12 cellular contexts compared by ENCODE assay signal in genomic region chr7:135391514-135391913, GRCh38.
"Had no signal": no experiment of that assay in that cellular context is flagged by ENCODE, and none has a peak within 500 bp of the region (broad histone marks: within the 10 kb centered on the region; RNA-seq: fewer than 3 reads in every experiment).

No MANE protein-coding gene starts in this region.

- H3K27ac Mint-ChIP-seq: IgD-negative memory B cell had no signal

- H3K9me3 Mint-ChIP-seq: IgD-negative memory B cell had no signal

- DNase-seq: KBM-7, NCI-H1092, NCI-H187, NCI-H226, NCI-H446, NCI-H510A, NCI-H524 treated with DMSO at 0.1 percent for 48 hours, Right ventricle myocardium superior, SIG-M5 had no signal

- H3K9me3 ChIP-seq: SJSA1 had no signal

- H3K27me3 Mint-ChIP-seq: IgD-negative memory B cell had no signal

- H3K4me3 Mint-ChIP-seq: IgD-negative memory B cell had no signal

- H3K4me3 ChIP-seq: SJSA1, SK-N-MC had no signal

- H3K27ac ChIP-seq: SJSA1, SK-N-MC had no signal
